Comparison of ENCODE assay signal across 8 cellular contexts in the genomic region with DNA sequence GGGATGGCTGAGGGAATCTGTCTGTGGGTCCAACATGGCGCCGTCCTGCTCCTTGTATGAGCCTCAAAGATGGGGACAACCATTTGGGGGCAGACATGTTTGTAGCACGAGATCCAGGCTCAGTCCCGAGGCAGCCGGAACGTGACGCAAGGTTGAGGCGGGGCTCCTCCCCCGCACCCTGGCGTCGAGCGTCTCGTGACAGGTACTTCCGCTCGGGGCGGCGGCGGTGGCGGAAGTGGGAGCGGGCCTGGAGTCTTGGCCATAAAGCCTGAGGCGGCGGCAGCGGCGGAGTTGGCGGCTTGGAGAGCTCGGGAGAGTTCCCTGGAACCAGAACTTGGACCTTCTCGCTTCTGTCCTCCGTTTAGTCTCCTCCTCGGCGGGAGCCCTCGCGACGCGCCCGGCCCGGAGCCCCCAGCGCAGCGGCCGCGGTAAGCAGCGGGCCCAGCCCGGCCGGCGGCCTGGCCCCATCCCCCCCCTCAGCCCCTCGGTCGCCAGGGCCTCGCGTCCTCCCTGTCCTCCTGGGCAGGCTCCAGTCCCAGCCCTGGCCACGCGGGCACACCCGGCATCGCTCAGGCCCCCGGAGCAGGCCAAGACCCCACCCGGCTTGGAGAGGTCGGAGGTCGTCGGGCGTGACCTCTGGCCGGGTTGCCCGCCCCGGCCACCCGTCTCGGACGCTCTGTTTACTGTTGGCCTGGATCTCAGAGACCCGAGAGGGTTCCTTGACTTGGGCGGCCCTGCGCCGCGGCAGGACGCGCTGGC. TPM values are rescaled to one million over a fixed set of nuclear protein-coding genes. Genes with fewer than 3 reads are reported as not detected.
DNase-seq lines count a peak whose midpoint lies in the region; ATAC-seq and TF ChIP-seq lines count a peak whose summit lies in the region.

A gene (plus strand): TSS at position 252 of the 759 bp plus-strand sequence. CDS start 69,185 bp downstream, outside the sequence.

- peaks cover 26% of the 10 kb centered on the region for H3K36me3 Mint-ChIP-seq in CD8-positive, alpha-beta T cell

- intact Hi-C loops in CD8-positive, alpha-beta T cell (cut with DNase I, micrococcal nuclease) = loop anchor here (1.0 to 10.0 kb wide), 13 partner anchors 45 to 719 kb away; a partner anchor contains a TSS

- no peaks in the 10 kb centered on the region for H3K27me3 Mint-ChIP-seq in CD8-positive, alpha-beta T cell (ENCODE audit: low read depth)

- no peaks in the 10 kb centered on the region for H3K9me3 Mint-ChIP-seq in CD8-positive, alpha-beta T cell

- no peak for TF ChIP-seq CTCF in CD8-positive, alpha-beta T cell (IDR thresholded peaks at IDR 0.05)
- TF ChIP-seq CTCF in lung (IDR thresholded peaks at IDR 0.05; ENCODE audit: control extremely low read depth, extremely low read depth) = no peak

- H3K27me3 ChIP-seq in CD8-positive, alpha-beta T cell (ENCODE audit: insufficient read depth, low read length) = no peaks in the 10 kb centered on the region
- no peaks in the 10 kb centered on the region for H3K27me3 ChIP-seq in lung (ENCODE audit: control insufficient read depth, insufficient read depth)

- peaks cover 53% of the 10 kb centered on the region for H3K4me1 Mint-ChIP-seq in CD8-positive, alpha-beta T cell (ENCODE audit: low read depth)

- peak within 1 kb of the TSS; percentile 95 for H3K27ac Mint-ChIP-seq in CD8-positive, alpha-beta T cell

- ATAC-seq in CD8-positive, alpha-beta T cell = peak; percentile 98
- ATAC-seq in GM19467 (IDR thresholded peaks at IDR 0.05; ENCODE audit: unreplicated experiment) = peak; percentile 89
- ATAC-seq in lung (ENCODE audit: insufficient read depth, low FRiP score) = peak; percentile 96

- peak; percentile 95 to 98 (median 96) for DNase-seq in CD8-positive, alpha-beta T cell
- peak; percentile 91 for DNase-seq in HS-27A (ENCODE audit: low read depth)
- peak; percentile 84 for DNase-seq in NK-92 (lab: John Stamatoyannopoulos, UW; ENCODE audit: unreplicated experiment)
- peak; percentile 92 to 96 for DNase-seq in activated CD8-positive, alpha-beta memory T cell treated with anti-CD3 and anti-CD28 coated beads for 1 hour (ENCODE audit: extremely low read depth in 1 of 2, low read depth in 1 of 2)
- DNase-seq in effector CD4-positive, alpha-beta T cell = peak; percentile 98
- DNase-seq in lung (ENCODE audit: low spot score) = peak; percentile 97
- DNase-seq in stimulated activated CD4-positive, alpha-beta T cell treated with anti-CD3 and anti-CD28 coated beads, TNF-alpha, amount 100 ng/mL, for 4 hours (ENCODE audit: low read depth in 3 of 3) = peak; percentile 92 to 96 (median 95)

- CTCF ChIA-PET in CD8-positive, alpha-beta T cell (lab: Charles Lee) = interaction anchor here (1.2 to 4.8 kb wide), 3 partner anchors 36 to 69 kb away, joined by 3 to 24 read pairs (median 23); no protein-coding TSS in a partner anchor

- no peaks in the 10 kb centered on the region for H3K9me3 ChIP-seq in CD8-positive, alpha-beta T cell (ENCODE audit: low read length)
- H3K9me3 ChIP-seq in lung (ENCODE audit: control insufficient read depth in 2 of 2, insufficient read depth in 1 of 2, low read length in 1 of 2) = no peaks in the 10 kb centered on the region

- peaks cover 41% of the 10 kb centered on the region for H3K4me1 ChIP-seq in CD8-positive, alpha-beta T cell (ENCODE audit: insufficient read depth, low read length)
- peaks cover 9 to 17% of the 10 kb centered on the region in 2 donors for H3K4me1 ChIP-seq in lung (ENCODE audit: control insufficient read depth in 2 of 2, insufficient read depth in 2 of 2, low read length in 2 of 2)

- H3K36me3 ChIP-seq in CD8-positive, alpha-beta T cell (ENCODE audit: insufficient read depth, low read length) = no peaks in the 10 kb centered on the region
- no peaks in the 10 kb centered on the region for H3K36me3 ChIP-seq in lung (ENCODE audit: control insufficient read depth in 2 of 2, insufficient read depth in 2 of 2, low read length in 2 of 2)

- H3K4me3 Mint-ChIP-seq in CD8-positive, alpha-beta T cell = peak within 1 kb of the TSS; percentile 97

- peak within 1 kb of the TSS; percentile 82 for H3K4me3 ChIP-seq in CD8-positive, alpha-beta T cell (ENCODE audit: low read depth, low read length)
- H3K4me3 ChIP-seq in lung = peak within 1 kb of the TSS; percentile 99

- POLR2A ChIA-PET in CD8-positive, alpha-beta T cell (lab: Charles Lee) = interaction anchor here (0.8 to 2.9 kb wide), 8 partner anchors 9 to 153 kb away, joined by 3 to 20 read pairs (median 4); no protein-coding TSS in a partner anchor

- 0 to 1% methylated on average over 39 to 71 of the region's 71 CpGs for WGBS in lung, 2 donors

- peak within 1 kb of the TSS; percentile 92 for H3K27ac ChIP-seq in CD8-positive, alpha-beta T cell (ENCODE audit: low read depth, low read length)
- H3K27ac ChIP-seq in lung (ENCODE audit: low read depth in 1 of 2, low read length in 1 of 2) = peak within 1 kb of the TSS; percentile 96 to 98

RNA-seq across cellular contexts. Expression of the gene that starts here (rescaled TPM):
- 100 to 1,000 TPM; 130 to 134 TPM for total RNA-seq in CD8-positive, alpha-beta T cell
- total RNA-seq in lung = 100 to 1,000 TPM; 127 to 271 TPM
- polyA plus RNA-seq in lung = 100 to 1,000 TPM; 164 to 254 TPM

Comparison
In these comparisons a context has a peak if more than half of its experiments do, and no peak if none do; other contexts are left out.
1. Peak in every context shown above with its lines: DNase-seq, ATAC-seq, H3K4me3 ChIP-seq and H3K27ac ChIP-seq.